Comparison of ENCODE assay signal across 2 cellular contexts in the genomic region with DNA sequence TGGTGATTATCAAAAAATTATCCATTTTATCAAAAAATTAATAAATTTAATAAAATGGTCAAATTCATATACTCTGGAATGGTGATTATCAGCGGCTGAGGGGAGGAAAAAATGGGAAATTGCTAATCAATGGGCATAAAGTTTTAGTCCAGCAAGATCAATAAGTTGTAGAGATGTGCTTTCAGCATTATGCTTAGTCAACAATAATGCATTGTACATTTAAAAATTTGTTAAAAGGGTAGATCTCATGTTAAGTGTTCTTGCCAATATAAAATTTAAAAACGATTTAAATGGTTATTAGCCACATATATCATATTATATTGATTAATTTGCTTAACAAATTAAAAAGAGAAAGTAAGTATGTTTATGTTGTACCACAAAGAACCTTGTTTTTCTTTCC.
TF ChIP-seq lines count a peak whose summit lies in the region.

No MANE protein-coding gene starts in this region.

TF ChIP-seq in HepG2, 621 proteins besides CTCF, POLR2A, EP300 and RAD21:
- TF ChIP-seq MAFK (conservative IDR thresholded peaks at IDR 0.05 in 1 of 2, IDR thresholded peaks at IDR 0.05 in 1 of 2; ENCODE audit: low read length in 2 of 2) (peak; percentile 71 to 83), IRX3 (CRISPR knock-in tag; IDR thresholded peaks at IDR 0.05; ENCODE audit: borderline replicate concordance, low read depth) (no peak), MAFF (IDR thresholded peaks at IDR 0.05; ENCODE audit: low read depth, low read length) (peak; percentile 66)

TF ChIP-seq in IMR-90, 13 proteins besides CTCF, POLR2A, EP300 and RAD21:
- TF ChIP-seq MAFK (IDR thresholded peaks at IDR 0.05; ENCODE audit: low read depth, low read length), result peak; percentile 63
- no peak for TF ChIP-seq MAZ (IDR thresholded peaks at IDR 0.05; ENCODE audit: borderline replicate concordance, low read depth, low read length)
